24 cellular contexts compared by ENCODE assay signal in genomic region chr1:200900877-200901276, GRCh38. TPM values are rescaled to one million over a fixed set of nuclear protein-coding genes. Genes with fewer than 3 reads are reported as not detected.
DNase-seq lines count a peak whose midpoint lies in the region; ATAC-seq, FAIRE-seq and TF ChIP-seq lines count a peak whose summit lies in the region.
"Had no signal": no experiment of that assay in that cellular context is flagged by ENCODE, and none has a peak within 500 bp of the region (broad histone marks: within the 10 kb centered on the region; RNA-seq: fewer than 3 reads in every experiment).

No MANE protein-coding gene starts in this region.

- H3K27ac ChIP-seq in HepG2 (ENCODE audit: extremely low read length, insufficient read depth, low read length) (no peak overlapping the region), right lobe of liver (no peak overlapping the region), kidney (ENCODE audit: low read depth in 2 of 2, low read length in 2 of 2) (no peak overlapping the region), spleen (no peak overlapping the region)
- H3K27ac ChIP-seq: GM23248, HL-60, KMS-11 had no signal

- DNase-seq in HepG2 (ENCODE audit: low spot score) (no peak), right lobe of liver (no peak), NCI-H774 (lab: John Stamatoyannopoulos, UW) (peak; percentile 22), kidney (peak; percentile 73), spleen (peak; percentile 67), HT-29 (ENCODE audit: low spot score) (no peak), kidney glomerular epithelial cell (lab: John Stamatoyannopoulos, UW) (no peak)
- DNase-seq: CD4-positive, CD25-positive, alpha-beta regulatory T cell; DND-41; GM23248; NCI-H187; NCI-H2227 treated with DMSO at 0.1 percent for 48 hours; NCI-H524; Right ventricle myocardium superior; SW 1271 had no signal

- H2AFZ ChIP-seq in HepG2 (ENCODE audit: low read length): no peak overlapping the region
- H2AFZ ChIP-seq: GM23248 had no signal

- TF ChIP-seq CTCF in HepG2 (CRISPR knock-in tag; IDR thresholded peaks at IDR 0.05): no peak
- no peak for TF ChIP-seq CTCF in right lobe of liver (IDR thresholded peaks at IDR 0.05)
- TF ChIP-seq CTCF in kidney (IDR thresholded peaks at IDR 0.05; ENCODE audit: borderline replicate concordance, extremely low read depth, insufficient read depth): no peak
- TF ChIP-seq CTCF in spleen (IDR thresholded peaks at IDR 0.05 in 8 of 11, conservative IDR thresholded peaks at IDR 0.05 in 3 of 11): no peak

- H3K4me1 ChIP-seq in HepG2 (ENCODE audit: insufficient read depth, low read length): peaks cover 63% of the 10 kb centered on the region
- peaks cover 0 to 15% (median 0%) of the 10 kb centered on the region in 4 donors for H3K4me1 ChIP-seq in right lobe of liver
- H3K4me1 ChIP-seq in kidney (ENCODE audit: control insufficient read depth in 1 of 2, insufficient read depth in 1 of 2, low read depth in 1 of 2, low read length in 2 of 2): peaks cover 17 to 18% of the 10 kb centered on the region in 2 donors
- peaks cover 0 to 41% (median 12%) of the 10 kb centered on the region in 6 donors for H3K4me1 ChIP-seq in spleen
- H3K4me1 ChIP-seq: HAP-1 had no signal

- CTCF ChIA-PET in HepG2 (lab: Yijun Ruan, JAX; ENCODE audit: low intra/inter-chr PET ratio, low total read pairs): no interaction called here

- TF ChIP-seq EP300 in HepG2 (IDR thresholded peaks at IDR 0.05; ENCODE audit: low read depth in 2 of 2, low read length in 2 of 2) (no peak), HepG2 (CRISPR knock-in tag; IDR thresholded peaks at IDR 0.05; ENCODE audit: borderline replicate concordance) (no peak)

- H3K79me2 ChIP-seq in HepG2 (ENCODE audit: insufficient read depth, low read length): peaks cover 5% of the 10 kb centered on the region

- no TSS peak for BruUV-seq in HepG2 (replicated peaks; lab: Mats Ljungman, UMichigan)

- TF ChIP-seq RAD21 in HepG2 (CRISPR knock-in tag; IDR thresholded peaks at IDR 0.05): no peak

- no peak overlapping the region for H3K4me2 ChIP-seq in HepG2 (ENCODE audit: low read depth, low read length)
- H3K4me2 ChIP-seq: KMS-11 had no signal

- H3K9me3 ChIP-seq in HepG2 (ENCODE audit: low read length) (no peaks in the 10 kb centered on the region), right lobe of liver (no peaks in the 10 kb centered on the region), kidney (ENCODE audit: control insufficient read depth in 1 of 2, low read length in 2 of 2) (no peaks in the 10 kb centered on the region), spleen (no peaks in the 10 kb centered on the region)
- H3K9me3 ChIP-seq: HAP-1 had no signal

- TF ChIP-seq POLR2A in HepG2 (IDR thresholded peaks at IDR 0.05; ENCODE audit: insufficient read depth in 1 of 2, low read depth in 2 of 2, low read length in 2 of 2) (no peak), right lobe of liver (IDR thresholded peaks at IDR 0.05) (no peak), spleen (IDR thresholded peaks at IDR 0.05) (no peak)

- in situ Hi-C loops in HepG2 (cut with HindIII; ENCODE audit: extremely low pct_ligation_motif_present, low pct_unique_long_range_greater_than_20kb): no loop called here

- H3K36me3 ChIP-seq in HepG2 (replicated peaks in 1 of 2; ENCODE audit: control insufficient read depth in 1 of 2, insufficient read depth in 2 of 2, low read length in 2 of 2) (peaks cover 6 to 27% of the 10 kb centered on the region in 2 experiments), right lobe of liver (no peaks in the 10 kb centered on the region), kidney (ENCODE audit: control insufficient read depth in 1 of 2, insufficient read depth in 2 of 2, low read length in 2 of 2) (peaks cover 3 to 36% of the 10 kb centered on the region in 2 donors), spleen (no peaks in the 10 kb centered on the region)
- H3K36me3 ChIP-seq: HAP-1 had no signal

- FAIRE-seq in HepG2 (lab: Jason Lieb, UNC): no peak
- FAIRE-seq in kidney (lab: Jason Lieb, UNC): no peak
- FAIRE-seq: GM12878 had no signal

- H3K27me3 ChIP-seq in HepG2 (ENCODE audit: control insufficient read depth in 1 of 2, insufficient read depth in 2 of 2, low read length in 2 of 2): no peaks in the 10 kb centered on the region
- H3K27me3 ChIP-seq in right lobe of liver: no peaks in the 10 kb centered on the region
- H3K27me3 ChIP-seq in spleen (replicated peaks in 1 of 7): peaks cover 0 to 4% (median 0%) of the 10 kb centered on the region in 7 donors

- H3K4me3 ChIP-seq in HepG2 (replicated peaks in 1 of 3; ENCODE audit: insufficient read depth in 1 of 3, low read depth in 2 of 3, low read length in 3 of 3): no peak overlapping the region
- H3K4me3 ChIP-seq in right lobe of liver: no peak overlapping the region
- no peak overlapping the region for H3K4me3 ChIP-seq in kidney (ENCODE audit: low read length in 2 of 2)
- no peak overlapping the region for H3K4me3 ChIP-seq in spleen
- H3K4me3 ChIP-seq: GM12878, GM23248, HAP-1 had no signal

- 87% methylated on average over 3 of the region's 17 CpGs for WGBS in HepG2 (ENCODE audit: low lambda C conversion rate)
- 90% methylated on average over 2 of the region's 17 CpGs for WGBS in right lobe of liver (ENCODE audit: insufficient coverage, low coverage, low lambda C conversion rate, missing lambda C conversion rate)
- WGBS in spleen, 5 donors: 92 to 98% (median 96%) methylated on average over 9 to 17 of the region's 17 CpGs

- POLR2A ChIA-PET in HepG2 (lab: Yijun Ruan, JAX): interaction anchor here (2.3 kb wide), 1 partner anchor 16 kb away, joined by 9 read pairs; no protein-coding TSS in a partner anchor

- H3K9ac ChIP-seq in HepG2 (ENCODE audit: insufficient read depth, low read depth, low read length): no peak overlapping the region
- H3K9ac ChIP-seq in kidney (ENCODE audit: low read length in 2 of 2): no peak overlapping the region
- H3K9ac ChIP-seq: GM23248, KMS-11 had no signal

- no peak for ATAC-seq in HepG2
- no peak for ATAC-seq in right lobe of liver
- ATAC-seq in HG03039 (IDR thresholded peaks at IDR 0.05; ENCODE audit: unreplicated experiment): no peak
- ATAC-seq: GM12878 had no signal

- intact Hi-C loops in HepG2 (cut with micrococcal nuclease; ENCODE audit: unreplicated experiment) (no loop called here), right lobe of liver (cut with DNase I) (no loop called here), kidney (cut with DNase I) (no loop called here), spleen (cut with DNase I; ENCODE audit: low total_unique reads) (no loop called here)

- H4K20me1 ChIP-seq in HepG2 (ENCODE audit: insufficient read depth, low read length): no peaks in the 10 kb centered on the region

RNA-seq across cellular contexts. Expression of gene INAVA, which starts 6.2 kb away (rescaled TPM):
- total RNA-seq in HepG2 (2016; rRNA removed; fragmentation: Illumina TruSeq; extraction: Trizol): 11.7 and 13.5 TPM in 2 replicates
- total RNA-seq in HepG2 (2016; cell fraction: cytosol; rRNA removed; fragmentation: Illumina TruSeq; extraction: Trizol; ENCODE audit: low read depth): 3.1 and 3.9 TPM in 2 replicates
- total RNA-seq in HepG2 (2016; cell fraction: insoluble cytoplasmic fraction; rRNA removed; fragmentation: Illumina TruSeq; extraction: Trizol): 10.6 and 11.8 TPM in 2 replicates
- total RNA-seq in HepG2 (2016; cell fraction: membrane; rRNA removed; fragmentation: Illumina TruSeq; extraction: Trizol): 8.9 and 10.3 TPM in 2 replicates
- total RNA-seq in HepG2 (2016; cell fraction: nucleus; rRNA removed; fragmentation: Illumina TruSeq; extraction: Trizol): 11.6 and 14.2 TPM in 2 replicates
- 6.0 and 6.4 TPM in 2 replicates for polyA plus RNA-seq in HepG2 (2011; rRNA removed)
- 3.9 and 5.0 TPM in 2 replicates for polyA plus RNA-seq in HepG2 (2011; cell fraction: cytosol; rRNA removed)
- 18.1 and 23.0 TPM in 2 replicates for polyA plus RNA-seq in HepG2 (2011; cell fraction: nucleus; rRNA removed)
- 3.4 and 3.6 TPM in 2 replicates for polyA plus RNA-seq in HepG2 (2012)
- polyA plus RNA-seq in HepG2 (2016; cell fraction: cytosol; fragmentation: Illumina TruSeq; extraction: Trizol; ENCODE audit: low read depth): 1.4 and 1.5 TPM in 2 replicates
- polyA plus RNA-seq in HepG2 (2016; cell fraction: insoluble cytoplasmic fraction; fragmentation: Illumina TruSeq; extraction: Trizol; ENCODE audit: low read depth): 10.3 and 14.8 TPM in 2 replicates
- polyA plus RNA-seq in HepG2 (2016; cell fraction: membrane; fragmentation: Illumina TruSeq; extraction: Trizol; ENCODE audit: low read depth): 4.6 and 5.4 TPM in 2 replicates
- 28.3 and 29.7 TPM in 2 replicates for polyA plus RNA-seq in HepG2 (2016; cell fraction: nucleus; fragmentation: Illumina TruSeq; extraction: Trizol; ENCODE audit: insufficient read depth, low read depth)
- polyA minus RNA-seq in HepG2 (2011; rRNA and poly(A)+ RNA removed; ENCODE audit: low replicate concordance): 0.42 and 11.2 TPM in 2 replicates
- polyA minus RNA-seq in HepG2 (2011; cell fraction: cytosol; rRNA and poly(A)+ RNA removed): 4.3 and 7.2 TPM in 2 replicates
- polyA minus RNA-seq in HepG2 (2011; cell fraction: nucleus; rRNA and poly(A)+ RNA removed): 6.0 and 7.9 TPM in 2 replicates
- total RNA-seq in right lobe of liver: under 1 TPM; 0.29 to 0.55 (median 0.41) TPM
- 48.8 TPM for total RNA-seq in kidney
- 22.1 TPM for polyA plus RNA-seq in kidney (ENCODE audit: insufficient read depth, low read depth, low replicate concordance)
- 1 to 10 TPM in 1 of 7 donors, under 1 TPM in 3, not detected in 3; 0.32 to 1.4 (median 0.72) TPM for total RNA-seq in spleen
- under 1 TPM; 0.39 to 0.42 (median 0.39) TPM for polyA plus RNA-seq in spleen
- 108 and 119 TPM in 2 replicates for total RNA-seq in HT-29 (2014; rRNA removed; shearing (Covaris generic))
- total RNA-seq: CD4-positive, CD25-positive, alpha-beta regulatory T cell; GM23248; HT1080; Right ventricle myocardium superior; SK-MEL-5 had no signal
- polyA plus RNA-seq: GM23248 had no signal

RNA-seq across cellular contexts. Expression of gene GPR25, which starts 28.1 kb away (rescaled TPM):
- not detected in 2 replicates for total RNA-seq in HepG2 (2016; rRNA removed; fragmentation: Illumina TruSeq; extraction: Trizol)
- total RNA-seq in HepG2 (2016; cell fraction: cytosol; rRNA removed; fragmentation: Illumina TruSeq; extraction: Trizol; ENCODE audit: low read depth): not detected in 2 replicates
- total RNA-seq in HepG2 (2016; cell fraction: insoluble cytoplasmic fraction; rRNA removed; fragmentation: Illumina TruSeq; extraction: Trizol): not detected in 2 replicates
- total RNA-seq in HepG2 (2016; cell fraction: membrane; rRNA removed; fragmentation: Illumina TruSeq; extraction: Trizol): not detected in 2 replicates
- total RNA-seq in HepG2 (2016; cell fraction: nucleus; rRNA removed; fragmentation: Illumina TruSeq; extraction: Trizol): not detected in 2 replicates
- polyA plus RNA-seq in HepG2 (2011; rRNA removed): not detected in 2 replicates
- polyA plus RNA-seq in HepG2 (2011; cell fraction: cytosol; rRNA removed): not detected in 2 replicates
- 0.14 TPM in 1 of 2 replicates, not detected in the other for polyA plus RNA-seq in HepG2 (2011; cell fraction: nucleus; rRNA removed)
- not detected in 2 replicates for polyA plus RNA-seq in HepG2 (2012)
- not detected in 2 replicates for polyA plus RNA-seq in HepG2 (2016; cell fraction: cytosol; fragmentation: Illumina TruSeq; extraction: Trizol; ENCODE audit: low read depth)
- not detected in 2 replicates for polyA plus RNA-seq in HepG2 (2016; cell fraction: insoluble cytoplasmic fraction; fragmentation: Illumina TruSeq; extraction: Trizol; ENCODE audit: low read depth)
- polyA plus RNA-seq in HepG2 (2016; cell fraction: membrane; fragmentation: Illumina TruSeq; extraction: Trizol; ENCODE audit: low read depth): not detected in 2 replicates
- not detected in 2 replicates for polyA plus RNA-seq in HepG2 (2016; cell fraction: nucleus; fragmentation: Illumina TruSeq; extraction: Trizol; ENCODE audit: insufficient read depth, low read depth)
- not detected in 2 replicates for polyA minus RNA-seq in HepG2 (2011; rRNA and poly(A)+ RNA removed; ENCODE audit: low replicate concordance)
- not detected in 2 replicates for polyA minus RNA-seq in HepG2 (2011; cell fraction: cytosol; rRNA and poly(A)+ RNA removed)
- not detected in 2 replicates for polyA minus RNA-seq in HepG2 (2011; cell fraction: nucleus; rRNA and poly(A)+ RNA removed)
- total RNA-seq in right lobe of liver: not detected
- total RNA-seq in kidney: 0.19 TPM
- polyA plus RNA-seq in kidney (ENCODE audit: insufficient read depth, low read depth, low replicate concordance): not detected
- 1 to 10 TPM in 1 of 7 donors, under 1 TPM in 4, not detected in 2; 0.50 to 3.6 (median 0.80) TPM for total RNA-seq in spleen
- polyA plus RNA-seq in spleen: under 1 TPM; 0.09 to 0.38 (median 0.14) TPM
- not detected in 2 replicates for total RNA-seq in HT-29 (2014; rRNA removed; shearing (Covaris generic))
- total RNA-seq: A673, GM12878, GM23248, HT1080, Right ventricle myocardium superior, SK-MEL-5 had no signal
- polyA plus RNA-seq: BJ, GM12878, GM23248 had no signal

Comparison
In these comparisons a context has a peak if more than half of its experiments do, and no peak if none do; other contexts are left out.
1. DNase-seq: peak in NCI-H774 (single experiment), kidney (single experiment) and spleen (single experiment); none in HepG2 (single experiment), right lobe of liver (0 of 3), HT-29 (single experiment) and kidney glomerular epithelial cell (single experiment).